Comparison of ENCODE assay signal across 16 cellular contexts in the genomic region with DNA sequence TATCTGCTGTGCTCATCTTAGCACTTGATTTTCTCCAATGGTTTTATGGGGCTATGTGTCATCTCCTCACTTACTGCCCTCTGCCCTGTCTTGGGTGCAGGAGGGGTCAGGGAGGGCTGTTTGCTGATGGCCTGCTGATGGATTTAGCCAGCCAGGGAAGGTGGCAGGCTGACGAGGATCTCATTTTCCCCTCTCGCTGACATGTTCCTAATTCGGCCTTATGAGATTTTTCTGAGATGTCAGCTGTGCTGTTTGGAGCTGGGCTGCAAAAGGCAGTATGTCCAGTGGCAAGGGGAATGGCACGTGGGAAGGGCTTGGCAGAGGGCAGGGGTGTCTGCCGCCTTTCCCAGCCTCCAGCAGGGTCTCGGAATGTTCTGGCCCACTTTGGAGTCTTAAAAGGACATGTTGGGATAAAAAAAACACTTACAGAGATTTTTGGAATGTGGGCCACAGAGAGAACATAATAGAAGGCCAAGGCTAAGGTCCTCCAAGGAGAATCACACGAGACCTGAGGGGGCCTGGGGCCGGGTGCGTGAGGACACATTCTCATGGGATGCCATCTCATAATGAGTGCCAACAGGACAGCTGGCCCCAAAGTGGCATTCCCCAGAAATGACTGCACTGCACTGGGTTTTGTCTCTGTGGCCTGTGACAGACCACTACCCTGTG.
DNase-seq lines count a peak whose midpoint lies in the region; ATAC-seq and TF ChIP-seq lines count a peak whose summit lies in the region.
"Had no signal": no experiment of that assay in that cellular context is flagged by ENCODE, and none has a peak within 500 bp of the region (broad histone marks: within the 10 kb centered on the region; RNA-seq: fewer than 3 reads in every experiment).

No MANE protein-coding gene starts in this region.

- H3K4me3 ChIP-seq in GM23338 (no peak overlapping the region), coronary artery (no peak overlapping the region), stomach (no peak overlapping the region), hepatocyte (no peak overlapping the region)

- WGBS in stomach, 5 donors, result 76 to 85% (median 78%) methylated on average over 9 of the region's 9 CpGs
- 80% methylated on average over 9 of the region's 9 CpGs for WGBS in hepatocyte (ENCODE audit: low lambda C conversion rate, missing lambda C conversion rate)

- no peaks in the 10 kb centered on the region for H3F3A ChIP-seq in GM23338 (replicated peaks; ENCODE audit: low read depth)

- H3K27me3 Mint-ChIP-seq in GM23338 (ENCODE audit: insufficient read depth, low read depth, poor library complexity), result peaks cover 3% of the 10 kb centered on the region

- no peak overlapping the region for H3K4me3 Mint-ChIP-seq in GM23338
- H3K4me3 Mint-ChIP-seq: IgD-negative memory B cell, T-helper 17 cell had no signal

- H3K79me2 ChIP-seq in GM23338 (replicated peaks; ENCODE audit: insufficient read depth), result no peaks in the 10 kb centered on the region
- H3K79me2 ChIP-seq in hepatocyte, result no peaks in the 10 kb centered on the region

- H3K27ac Mint-ChIP-seq in GM23338, result no peak overlapping the region
- H3K27ac Mint-ChIP-seq: IgD-negative memory B cell, T-helper 17 cell had no signal

- H3K4me2 ChIP-seq in GM23338 (no peak overlapping the region), hepatocyte (no peak overlapping the region)

- DNase-seq in GM23338 (ENCODE audit: low spot score), result no peak
- peak; percentile 76 for DNase-seq in coronary artery (ENCODE audit: low spot score)
- peak; percentile 47 for DNase-seq in mesenteric fat pad (ENCODE audit: low spot score)
- DNase-seq in stomach, result no peak
- DNase-seq in hepatocyte (ENCODE audit: low spot score), result no peak
- DNase-seq in NCI-H510A treated with DMSO at 0.1 percent for 48 hours (lab: John Stamatoyannopoulos, UW), result no peak
- DNase-seq: amniotic stem cell; foreskin fibroblast; NCI-H1694 treated with DMSO at 0.1 percent for 48 hours; NCI-H345; SIG-M5; stimulated activated naive CD8-positive, alpha-beta T cell treated with anti-CD3 and anti-CD28 coated beads, Interleukin-15, Interleukin-2, amounts not matched to agents 100 U/mL and 50 U/mL, for 24 hours; T-helper 17 cell had no signal

- H3K36me3 Mint-ChIP-seq in GM23338 (ENCODE audit: low read depth), result no peaks in the 10 kb centered on the region; the same call in 2 of the 3 replicates

- H3K9me3 ChIP-seq in stomach (peaks cover 0 to 12% (median 10%) of the 10 kb centered on the region in 4 donors), hepatocyte (ENCODE audit: low read depth) (no peaks in the 10 kb centered on the region)

- TF ChIP-seq POLR2A in stomach (IDR thresholded peaks at IDR 0.05), result no peak

- no peak for ATAC-seq in GM23338
- ATAC-seq in HG03442 (IDR thresholded peaks at IDR 0.05; ENCODE audit: unreplicated experiment), result no peak
- no peak for ATAC-seq in HG03095 (IDR thresholded peaks at IDR 0.05; ENCODE audit: unreplicated experiment)
- ATAC-seq: stimulated activated naive CD8-positive, alpha-beta T cell treated with anti-CD3 and anti-CD28 coated beads, Interleukin-15, Interleukin-2, amounts not matched to agents 100 U/mL and 50 U/mL, for 24 hours; T-helper 17 cell had no signal

- TF ChIP-seq CTCF in GM23338 (conservative IDR thresholded peaks at IDR 0.05; ENCODE audit: low read depth in 2 of 2) (no peak), coronary artery (IDR thresholded peaks at IDR 0.05) (no peak), stomach (IDR thresholded peaks at IDR 0.05) (no peak), hepatocyte (IDR thresholded peaks at IDR 0.05; ENCODE audit: poor library complexity) (no peak)

- H3K27ac ChIP-seq in GM23338 (ENCODE audit: low read depth), result no peak overlapping the region
- peak overlapping the region; percentile 83 to 97 for H3K27ac ChIP-seq in coronary artery
- peak overlapping the region in 3 of 5 donors; percentile 7 to 79 (median 68) for H3K27ac ChIP-seq in stomach
- no peak overlapping the region for H3K27ac ChIP-seq in hepatocyte

- H3K27me3 ChIP-seq in GM23338 (ENCODE audit: insufficient read depth) (no peaks in the 10 kb centered on the region), stomach (no peaks in the 10 kb centered on the region), hepatocyte (no peaks in the 10 kb centered on the region)

- H3K9me2 ChIP-seq in GM23338 (ENCODE audit: insufficient read depth) (no peaks in the 10 kb centered on the region), hepatocyte (replicated peaks; ENCODE audit: insufficient read depth) (no peaks in the 10 kb centered on the region)

- peaks cover 7% of the 10 kb centered on the region for H3K4me1 Mint-ChIP-seq in GM23338

- peaks cover 2% of the 10 kb centered on the region; the same call in 1 of the 3 replicates for H3K9me3 Mint-ChIP-seq in GM23338

- no peak for TF ChIP-seq EP300 in stomach (IDR thresholded peaks at IDR 0.05)

- H3K4me1 ChIP-seq in GM23338 (ENCODE audit: insufficient read depth) (no peaks in the 10 kb centered on the region), stomach (peaks cover 0 to 20% (median 14%) of the 10 kb centered on the region in 4 donors), hepatocyte (ENCODE audit: insufficient read depth) (peaks cover 3% of the 10 kb centered on the region)

- H3K36me3 ChIP-seq in GM23338 (ENCODE audit: insufficient read depth), result no peaks in the 10 kb centered on the region
- no peaks in the 10 kb centered on the region for H3K36me3 ChIP-seq in stomach
- H3K36me3 ChIP-seq in hepatocyte (replicated peaks; ENCODE audit: insufficient read depth, low read depth), result no peaks in the 10 kb centered on the region

- H4K20me1 ChIP-seq in GM23338 (replicated peaks; ENCODE audit: insufficient read depth) (no peaks in the 10 kb centered on the region), hepatocyte (ENCODE audit: insufficient read depth, poor library complexity, severe bottlenecking) (no peaks in the 10 kb centered on the region)

- intact Hi-C loops in stomach (cut with DNase I; ENCODE audit: low total_unique reads), result no loop called here

- H2AFZ ChIP-seq in GM23338 (peak overlapping the region; percentile 7; the same call in 1 of the 2 replicates), hepatocyte (no peak overlapping the region)

TF ChIP-seq in GM23338, 12 proteins besides CTCF, POLR2A, EP300 and RAD21 (continues in another document):
- no peak for TF ChIP-seq ETS1 (IDR thresholded peaks at IDR 0.05)
- TF ChIP-seq NANOG (IDR thresholded peaks at IDR 0.05; ENCODE audit: borderline replicate concordance), result no peak
- TF ChIP-seq EZH2phosphoT487 (IDR thresholded peaks at IDR 0.05; ENCODE audit: unreplicated experiment), result no peak
- TF ChIP-seq STAT1 (IDR thresholded peaks at IDR 0.05; ENCODE audit: unreplicated experiment), result no peak
- no peak for TF ChIP-seq JUNB (IDR thresholded peaks at IDR 0.05; ENCODE audit: unreplicated experiment)
- no peak for TF ChIP-seq CREB1 (CRISPR knock-in tag; IDR thresholded peaks at IDR 0.05; ENCODE audit: low read depth)
- TF ChIP-seq REST (IDR thresholded peaks at IDR 0.05; ENCODE audit: unreplicated experiment), result no peak
- no peak for TF ChIP-seq ZNF331 (CRISPR knock-in tag; IDR thresholded peaks at IDR 0.05; ENCODE audit: low read depth)

Comparison
In these comparisons a context has a peak if more than half of its experiments do, and no peak if none do; other contexts are left out.
1. DNase-seq: peak in coronary artery (single experiment) and mesenteric fat pad (single experiment); none in GM23338 (single experiment), stomach (single experiment), hepatocyte (single experiment) and NCI-H510A treated with DMSO at 0.1 percent for 48 hours (single experiment).
2. H3K27ac ChIP-seq: peak in coronary artery (2 of 2) and stomach (3 of 5); none in GM23338 (single experiment) and hepatocyte (single experiment).